ENCODE assay signal across 16 cellular contexts in genomic region chr2:30694286-30695055, GRCh38.
DNase-seq lines count a peak whose midpoint lies in the region; ATAC-seq and TF ChIP-seq lines count a peak whose summit lies in the region.
"Had no signal": no experiment of that assay in that cellular context is flagged by ENCODE, and none has a peak within 500 bp of the region (broad histone marks: within the 10 kb centered on the region; RNA-seq: fewer than 3 reads in every experiment).

No MANE protein-coding gene starts in this region.

- H3K27me3 ChIP-seq in GM23248 (replicated peaks; ENCODE audit: insufficient read depth) (no peaks in the 10 kb centered on the region), ascending aorta (no peaks in the 10 kb centered on the region), mesenchymal stem cell (ENCODE audit: control insufficient read depth in 1 of 2, insufficient read depth in 1 of 2, low read length in 2 of 2) (peaks cover 4 to 10% of the 10 kb centered on the region in 2 experiments)
- H3K27me3 ChIP-seq: body of pancreas had no signal

- no peak overlapping the region for H3K18ac ChIP-seq in mesenchymal stem cell (ENCODE audit: low read depth in 1 of 2, low read length in 2 of 2)

- no peaks in the 10 kb centered on the region for H3F3A ChIP-seq in GM23248 (ENCODE audit: insufficient read depth)

- no peak for ATAC-seq in HG02981 (IDR thresholded peaks at IDR 0.05; ENCODE audit: unreplicated experiment)
- ATAC-seq: body of pancreas; stimulated activated effector memory CD8-positive, alpha-beta T cell treated with anti-CD3 and anti-CD28 coated beads, Interleukin-12 subunit alpha, Interleukin-12 subunit beta, amount 100 ng/mL, for 72 hours had no signal

- H3K9me3 ChIP-seq in GM23248 (ENCODE audit: low read depth): no peaks in the 10 kb centered on the region
- H3K9me3 ChIP-seq in ascending aorta: no peaks in the 10 kb centered on the region
- H3K9me3 ChIP-seq in mesenchymal stem cell (ENCODE audit: control insufficient read depth, low read length): no peaks in the 10 kb centered on the region
- H3K9me3 ChIP-seq: body of pancreas had no signal

- no peaks in the 10 kb centered on the region for H4K20me1 ChIP-seq in GM23248 (ENCODE audit: insufficient read depth)

- H3K4me1 ChIP-seq in GM23248 (ENCODE audit: insufficient read depth): peaks cover 19% of the 10 kb centered on the region; the same call in 1 of the 2 replicates
- peaks cover 11 to 47% of the 10 kb centered on the region in 2 donors for H3K4me1 ChIP-seq in ascending aorta
- H3K4me1 ChIP-seq in mesenchymal stem cell (ENCODE audit: control insufficient read depth, insufficient read depth, low read depth, low read length): no peaks in the 10 kb centered on the region
- H3K4me1 ChIP-seq: body of pancreas had no signal

- H3K4me3 ChIP-seq in GM23248 (no peak overlapping the region), ascending aorta (no peak overlapping the region), mesenchymal stem cell (ENCODE audit: insufficient read depth in 1 of 2, low read depth in 1 of 2, low read length in 2 of 2) (no peak overlapping the region)
- H3K4me3 ChIP-seq: body of pancreas, PC-9, skin epidermis had no signal

- in situ Hi-C loops in GM23248 (cut with MboI): no loop called here

- H3K79me2 ChIP-seq in GM23248 (ENCODE audit: insufficient read depth): no peaks in the 10 kb centered on the region

- DNase-seq in AG08395 (ENCODE audit: low spot score): peak; percentile 59
- DNase-seq in GM23248: peak; percentile 55
- DNase-seq in ascending aorta (ENCODE audit: low spot score in 2 of 2): peak in 1 of 2 donors; percentile 64
- DNase-seq in mesenchymal stem cell: no peak
- DNase-seq in NCI-H1694 treated with DMSO at 0.1 percent for 48 hours (lab: John Stamatoyannopoulos, UW): no peak
- DNase-seq in NK-92 (lab: John Stamatoyannopoulos, UW; ENCODE audit: unreplicated experiment): no peak
- DNase-seq in mesenteric fat pad (ENCODE audit: low spot score): no peak
- DNase-seq: activated gamma-delta T cell treated with Interleukin-2 at 50 U/mL for 16 hours; AML-193; body of pancreas; effector memory CD4-positive, alpha-beta T cell; PC-9 had no signal

- no peak overlapping the region for H2BK12ac ChIP-seq in mesenchymal stem cell (ENCODE audit: low read length in 2 of 2)

- H3K4ac ChIP-seq in mesenchymal stem cell (ENCODE audit: low read depth in 1 of 2, low read length in 2 of 2): no peak overlapping the region

- H3K27ac ChIP-seq in GM23248: no peak overlapping the region
- H3K27ac ChIP-seq in ascending aorta: peak overlapping the region; percentile 91 to 94
- no peak overlapping the region for H3K27ac ChIP-seq in mesenchymal stem cell (ENCODE audit: low read length, poor library complexity, severe bottlenecking)
- H3K27ac ChIP-seq: body of pancreas, PC-9, VCaP had no signal

- no peak overlapping the region for H2AK5ac ChIP-seq in mesenchymal stem cell (ENCODE audit: low read length, severe bottlenecking)

- H2AFZ ChIP-seq in GM23248 (peak overlapping the region; percentile 35; the same call in 1 of the 2 replicates), mesenchymal stem cell (ENCODE audit: low read depth, low read length) (no peak overlapping the region)
- H2AFZ ChIP-seq: PC-9 had no signal

- H3K23ac ChIP-seq in mesenchymal stem cell (ENCODE audit: low read length in 2 of 2): no peak overlapping the region

- no peaks in the 10 kb centered on the region for H3K79me1 ChIP-seq in mesenchymal stem cell (replicated peaks; ENCODE audit: low read length, poor library complexity, severe bottlenecking)

- no peak overlapping the region for H3K14ac ChIP-seq in mesenchymal stem cell (ENCODE audit: low read length in 2 of 2)

- H3K9me2 ChIP-seq in GM23248 (ENCODE audit: insufficient read depth): no peaks in the 10 kb centered on the region

- 51 to 56% methylated on average over 8 of the region's 8 CpGs for WGBS in GM23248 (ENCODE audit: low coverage in 1 of 2, low lambda C conversion rate in 2 of 2, missing lambda C conversion rate in 2 of 2), 2 experiments
- 82% methylated on average over 8 of the region's 8 CpGs for WGBS in mesenchymal stem cell

- H3K4me2 ChIP-seq in GM23248 (ENCODE audit: unreplicated experiment): peak overlapping the region; percentile 25
- H3K4me2 ChIP-seq in mesenchymal stem cell (ENCODE audit: low read length, poor library complexity, severe bottlenecking): no peak overlapping the region
- H3K4me2 ChIP-seq: PC-9 had no signal

- H3K9ac ChIP-seq in GM23248 (no peak overlapping the region), mesenchymal stem cell (ENCODE audit: low read length) (peak overlapping the region; percentile 2)

- H2BK15ac ChIP-seq in mesenchymal stem cell (ENCODE audit: low read depth, poor library complexity, severe bottlenecking): no peak overlapping the region

- H2BK120ac ChIP-seq in mesenchymal stem cell (ENCODE audit: low read depth, low read length): no peak overlapping the region

- no peak for TF ChIP-seq CTCF in ascending aorta (IDR thresholded peaks at IDR 0.05)

- H2BK5ac ChIP-seq in mesenchymal stem cell (ENCODE audit: low read depth, low read length, poor library complexity, severe bottlenecking): no peak overlapping the region

- H4K91ac ChIP-seq in mesenchymal stem cell (ENCODE audit: low read length): no peak overlapping the region

- H4K8ac ChIP-seq in mesenchymal stem cell (ENCODE audit: low read length): no peak overlapping the region

- intact Hi-C loops in ascending aorta (cut with DNase I): loop anchor here (5.0 kb wide), 5 partner anchors 112 to 477 kb away; partner anchors contain the start of gene LBH

- H3K36me3 ChIP-seq in GM23248 (ENCODE audit: low read depth) (no peaks in the 10 kb centered on the region), ascending aorta (no peaks in the 10 kb centered on the region), mesenchymal stem cell (ENCODE audit: control insufficient read depth in 1 of 2, insufficient read depth in 2 of 2, low read depth in 1 of 2, low read length in 2 of 2) (no peaks in the 10 kb centered on the region)

Comparison
In these comparisons a context has a peak if more than half of its experiments do, and no peak if none do; other contexts are left out.
1. DNase-seq: peak in AG08395 (single experiment) and GM23248 (single experiment); none in mesenchymal stem cell (single experiment), NCI-H1694 treated with DMSO at 0.1 percent for 48 hours (single experiment), NK-92 (single experiment) and mesenteric fat pad (single experiment).
2. H3K27ac ChIP-seq: peak in ascending aorta (2 of 2); none in GM23248 (single experiment) and mesenchymal stem cell (single experiment).